Comparison of ENCODE assay signal across 8 cellular contexts in genomic region chr14:60248697-60249314, GRCh38. TPM values are rescaled to one million over a fixed set of nuclear protein-coding genes. Genes with fewer than 3 reads are reported as not detected.
A peak's percentile ranks its signal among the peaks of the same experiment; 100 is the strongest.
DNase-seq lines count a peak whose midpoint lies in the region; ATAC-seq and TF ChIP-seq lines count a peak whose summit lies in the region.

Gene PPM1A (plus strand): TSS chr14:60249221. CDS start chr14:60282704, 33,483 bp downstream.

- H3K4me1 ChIP-seq in spleen: peaks cover 15 to 64% (median 41%) of the 10 kb centered on the region in 6 donors

- peak; percentile 70 for ATAC-seq in GM19023 (IDR thresholded peaks at IDR 0.05; ENCODE audit: unreplicated experiment)
- ATAC-seq in HG03196 (IDR thresholded peaks at IDR 0.05; ENCODE audit: unreplicated experiment): peak; percentile 72

- intact Hi-C loops in spleen (cut with DNase I; ENCODE audit: low total_unique reads): loop anchor here (5.0 kb wide), 1 partner anchor 152 kb away; no protein-coding TSS in a partner anchor

- H3K27ac ChIP-seq in caudate nucleus (ENCODE audit: low read depth, low read length) (peak within 1 kb of the TSS; percentile 99), spleen (peak within 1 kb of the TSS; percentile 100)

- WGBS in spleen, 5 donors: 0 to 1% (median 0%) methylated on average over 27 to 73 of the region's 73 CpGs

- TF ChIP-seq POLR2A in spleen (IDR thresholded peaks at IDR 0.05): peak; percentile 55 to 91 (median 84)

- H3K4me3 ChIP-seq in spleen: peak within 1 kb of the TSS; percentile 61 to 85 (median 73)

- peak in 1 of 11 experiments; percentile 24 for TF ChIP-seq CTCF in spleen (IDR thresholded peaks at IDR 0.05 in 8 of 11, conservative IDR thresholded peaks at IDR 0.05 in 3 of 11)

- DNase-seq in AG08396 (ENCODE audit: low spot score) (peak; percentile 98), NCI-H345 treated with DMSO at 0.1 percent for 48 hours (lab: John Stamatoyannopoulos, UW; ENCODE audit: unreplicated experiment) (peak; percentile 92), caudate nucleus (lab: John Stamatoyannopoulos, UW) (peak; percentile 49 to 97 (median 91)), inferior parietal cortex (ENCODE audit: extremely low spot score) (peak; percentile 92), spleen (peak; percentile 99)
- peak; percentile 84 to 94 (median 92) for DNase-seq in activated CD4-positive, CD25-positive, alpha-beta regulatory T cell (lab: John Stamatoyannopoulos, UW)

- H3K27me3 ChIP-seq in spleen (replicated peaks in 1 of 7): no peaks in the 10 kb centered on the region

- no peaks in the 10 kb centered on the region for H3K9me3 ChIP-seq in spleen

- H3K36me3 ChIP-seq in spleen: no peaks in the 10 kb centered on the region

RNA-seq across cellular contexts. Expression of gene PPM1A, which starts in this region (rescaled TPM):
- 10 to 100 TPM; 34.7 to 63.0 (median 53.0) TPM for total RNA-seq in spleen
- 10 to 100 TPM; 15.5 to 21.4 (median 18.6) TPM for polyA plus RNA-seq in spleen

Comparison
In these comparisons a context has a peak if more than half of its experiments do, and no peak if none do; other contexts are left out.
1. Peak in every context shown above with its lines: DNase-seq, ATAC-seq, H3K4me3 ChIP-seq and H3K27ac ChIP-seq.